In genomic region chr6:30344868-30345671, GRCh38 we compare ENCODE assay signal across 8 cellular contexts. TPM values are rescaled to one million over a fixed set of nuclear protein-coding genes. Genes with fewer than 3 reads are reported as not detected.
DNase-seq lines count a peak whose midpoint lies in the region; ATAC-seq and TF ChIP-seq lines count a peak whose summit lies in the region.

RPP21 (plus strand) TSS chr6:30345156; CDS start chr6:30345172, 16 bp downstream.

- no peaks in the 10 kb centered on the region for H3K27me3 ChIP-seq in cardiac muscle cell
- no peaks in the 10 kb centered on the region for H3K27me3 ChIP-seq in tibial nerve

- H3K4me1 ChIP-seq in cardiac muscle cell (ENCODE audit: low read depth) (no peaks in the 10 kb centered on the region), tibial nerve (peaks cover 0 to 15% (median 5%) of the 10 kb centered on the region in 4 donors)

- H3K4me1 Mint-ChIP-seq in activated naive CD8-positive, alpha-beta T cell treated with anti-CD3 and anti-CD28 coated beads, Interleukin-2, amount 50 U/mL, for 24 hours, result peaks cover 44% of the 10 kb centered on the region

- TF ChIP-seq CTCF in GM12865 (IDR thresholded peaks at IDR 0.05; ENCODE audit: insufficient read depth, low read depth, low read length, missing control alignments) (no peak), cardiac muscle cell (IDR thresholded peaks at IDR 0.05; ENCODE audit: low read depth, low read length) (no peak), tibial nerve (IDR thresholded peaks at IDR 0.05) (no peak)

- no peaks in the 10 kb centered on the region for H3K9me3 Mint-ChIP-seq in activated naive CD8-positive, alpha-beta T cell treated with anti-CD3 and anti-CD28 coated beads, Interleukin-2, amount 50 U/mL, for 24 hours

- peak; percentile 96 for ATAC-seq in HG02759 (IDR thresholded peaks at IDR 0.05; ENCODE audit: unreplicated experiment)
- ATAC-seq in activated naive CD8-positive, alpha-beta T cell treated with anti-CD3 and anti-CD28 coated beads, Interleukin-2, amount 50 U/mL, for 24 hours, result peak; percentile 98

- DNase-seq in GM12865 (ENCODE audit: low read depth) (peak; percentile 89), NCI-H1417 (lab: John Stamatoyannopoulos, UW) (peak; percentile 80 to 91 (median 85)), T follicular helper cell (ENCODE audit: low read depth) (peak; percentile 80), cardiac muscle cell (ENCODE audit: low read depth in 1 of 2, low spot score in 1 of 2) (peak; percentile 82 to 89), pons (ENCODE audit: low spot score) (peak; percentile 77), tibial nerve (ENCODE audit: low spot score in 2 of 2) (peak; percentile 70 to 76)
- peak; percentile 94 for DNase-seq in activated naive CD8-positive, alpha-beta T cell treated with anti-CD3 and anti-CD28 coated beads, Interleukin-2, amount 50 U/mL, for 24 hours

- peak within 1 kb of the TSS; percentile 84 for H3K27ac Mint-ChIP-seq in activated naive CD8-positive, alpha-beta T cell treated with anti-CD3 and anti-CD28 coated beads, Interleukin-2, amount 50 U/mL, for 24 hours

- H3K9me3 ChIP-seq in cardiac muscle cell (ENCODE audit: low read depth) (no peaks in the 10 kb centered on the region), tibial nerve (no peaks in the 10 kb centered on the region)

- 3% methylated on average over 37 to 57 of the region's 64 CpGs for WGBS in tibial nerve, 2 donors

- H3K36me3 Mint-ChIP-seq in activated naive CD8-positive, alpha-beta T cell treated with anti-CD3 and anti-CD28 coated beads, Interleukin-2, amount 50 U/mL, for 24 hours (ENCODE audit: low read depth), result peaks cover 13% of the 10 kb centered on the region

- peak within 1 kb of the TSS; percentile 86 for H3K4me3 Mint-ChIP-seq in activated naive CD8-positive, alpha-beta T cell treated with anti-CD3 and anti-CD28 coated beads, Interleukin-2, amount 50 U/mL, for 24 hours

- TF ChIP-seq POLR2A in tibial nerve (IDR thresholded peaks at IDR 0.05), result peak in 1 of 2 donors; percentile 70

- H3K4me3 ChIP-seq in GM12865 (ENCODE audit: low read depth, low read length), result peak within 1 kb of the TSS; percentile 76
- H3K4me3 ChIP-seq in cardiac muscle cell, result peak within 1 kb of the TSS; percentile 88
- peak within 1 kb of the TSS; percentile 64 to 98 (median 80) for H3K4me3 ChIP-seq in tibial nerve

- H3K36me3 ChIP-seq in cardiac muscle cell (no peaks in the 10 kb centered on the region), tibial nerve (peaks cover 0 to 44% (median 0%) of the 10 kb centered on the region in 3 donors)

- no peaks in the 10 kb centered on the region for H3K27me3 Mint-ChIP-seq in activated naive CD8-positive, alpha-beta T cell treated with anti-CD3 and anti-CD28 coated beads, Interleukin-2, amount 50 U/mL, for 24 hours

- H3K27ac ChIP-seq in cardiac muscle cell (peak within 1 kb of the TSS; percentile 84), tibial nerve (peak within 1 kb of the TSS; percentile 23 to 94 (median 86))

- TF ChIP-seq EP300 in tibial nerve (IDR thresholded peaks at IDR 0.05), result peak; percentile 44 to 86

RNA-seq across cellular contexts. Expression of gene RPP21, which starts in this region (rescaled TPM):
- 47.4 and 84.5 TPM in 2 replicates for total RNA-seq in cardiac muscle cell
- polyA plus RNA-seq in cardiac muscle cell, result 62.6 and 65.5 TPM in 2 replicates
- 100 to 1,000 TPM in 2 of 4 donors, 10 to 100 TPM in 2; 48.6 to 120 (median 97.0) TPM for total RNA-seq in tibial nerve

Comparison
In these comparisons a context has a peak if more than half of its experiments do, and no peak if none do; other contexts are left out.
1. Peak in every context shown above with its lines: DNase-seq, ATAC-seq, H3K4me3 ChIP-seq and H3K27ac ChIP-seq.